Comparison of ENCODE assay signal across 2 cellular contexts in the genomic region with DNA sequence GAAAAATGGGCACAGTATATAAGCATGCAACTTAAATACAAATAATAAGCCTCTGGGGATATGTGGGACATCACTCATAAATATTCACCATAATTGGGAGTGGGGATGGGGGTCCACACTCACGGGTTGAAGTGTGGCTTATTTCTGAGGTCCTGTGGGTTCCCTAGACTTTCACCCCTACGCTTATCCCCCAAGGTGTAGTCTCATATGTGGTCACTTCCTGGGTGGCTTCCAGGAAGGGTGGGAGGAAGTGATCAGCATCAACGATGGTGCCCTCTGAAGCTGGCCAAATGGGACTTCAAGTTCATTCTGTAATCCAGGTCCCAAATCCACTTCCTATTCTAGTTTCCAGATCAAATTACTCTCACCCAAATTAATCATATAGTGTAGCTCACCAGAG.
TF ChIP-seq lines count a peak whose summit lies in the region.

No MANE protein-coding gene starts in this region.

TF ChIP-seq in HepG2, 621 proteins besides CTCF, POLR2A, EP300 and RAD21:
- TF ChIP-seq, protein P1, sequence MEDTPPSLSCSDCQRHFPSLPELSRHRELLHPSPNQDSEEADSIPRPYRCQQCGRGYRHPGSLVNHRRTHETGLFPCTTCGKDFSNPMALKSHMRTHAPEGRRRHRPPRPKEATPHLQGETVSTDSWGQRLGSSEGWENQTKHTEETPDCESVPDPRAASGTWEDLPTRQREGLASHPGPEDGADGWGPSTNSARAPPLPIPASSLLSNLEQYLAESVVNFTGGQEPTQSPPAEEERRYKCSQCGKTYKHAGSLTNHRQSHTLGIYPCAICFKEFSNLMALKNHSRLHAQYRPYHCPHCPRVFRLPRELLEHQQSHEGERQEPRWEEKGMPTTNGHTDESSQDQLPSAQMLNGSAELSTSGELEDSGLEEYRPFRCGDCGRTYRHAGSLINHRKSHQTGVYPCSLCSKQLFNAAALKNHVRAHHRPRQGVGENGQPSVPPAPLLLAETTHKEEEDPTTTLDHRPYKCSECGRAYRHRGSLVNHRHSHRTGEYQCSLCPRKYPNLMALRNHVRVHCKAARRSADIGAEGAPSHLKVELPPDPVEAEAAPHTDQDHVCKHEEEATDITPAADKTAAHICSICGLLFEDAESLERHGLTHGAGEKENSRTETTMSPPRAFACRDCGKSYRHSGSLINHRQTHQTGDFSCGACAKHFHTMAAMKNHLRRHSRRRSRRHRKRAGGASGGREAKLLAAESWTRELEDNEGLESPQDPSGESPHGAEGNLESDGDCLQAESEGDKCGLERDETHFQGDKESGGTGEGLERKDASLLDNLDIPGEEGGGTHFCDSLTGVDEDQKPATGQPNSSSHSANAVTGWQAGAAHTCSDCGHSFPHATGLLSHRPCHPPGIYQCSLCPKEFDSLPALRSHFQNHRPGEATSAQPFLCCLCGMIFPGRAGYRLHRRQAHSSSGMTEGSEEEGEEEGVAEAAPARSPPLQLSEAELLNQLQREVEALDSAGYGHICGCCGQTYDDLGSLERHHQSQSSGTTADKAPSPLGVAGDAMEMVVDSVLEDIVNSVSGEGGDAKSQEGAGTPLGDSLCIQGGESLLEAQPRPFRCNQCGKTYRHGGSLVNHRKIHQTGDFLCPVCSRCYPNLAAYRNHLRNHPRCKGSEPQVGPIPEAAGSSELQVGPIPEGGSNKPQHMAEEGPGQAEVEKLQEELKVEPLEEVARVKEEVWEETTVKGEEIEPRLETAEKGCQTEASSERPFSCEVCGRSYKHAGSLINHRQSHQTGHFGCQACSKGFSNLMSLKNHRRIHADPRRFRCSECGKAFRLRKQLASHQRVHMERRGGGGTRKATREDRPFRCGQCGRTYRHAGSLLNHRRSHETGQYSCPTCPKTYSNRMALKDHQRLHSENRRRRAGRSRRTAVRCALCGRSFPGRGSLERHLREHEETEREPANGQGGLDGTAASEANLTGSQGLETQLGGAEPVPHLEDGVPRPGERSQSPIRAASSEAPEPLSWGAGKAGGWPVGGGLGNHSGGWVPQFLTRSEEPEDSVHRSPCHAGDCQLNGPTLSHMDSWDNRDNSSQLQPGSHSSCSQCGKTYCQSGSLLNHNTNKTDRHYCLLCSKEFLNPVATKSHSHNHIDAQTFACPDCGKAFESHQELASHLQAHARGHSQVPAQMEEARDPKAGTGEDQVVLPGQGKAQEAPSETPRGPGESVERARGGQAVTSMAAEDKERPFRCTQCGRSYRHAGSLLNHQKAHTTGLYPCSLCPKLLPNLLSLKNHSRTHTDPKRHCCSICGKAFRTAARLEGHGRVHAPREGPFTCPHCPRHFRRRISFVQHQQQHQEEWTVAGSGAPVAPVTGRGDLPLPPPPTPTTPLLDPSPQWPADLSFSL (CRISPR knock-in tag; IDR thresholded peaks at IDR 0.05): no peak
- peak; percentile 65 for TF ChIP-seq POLR2G (IDR thresholded peaks at IDR 0.05; ENCODE audit: low read depth, low read length)
- TF ChIP-seq HNRNPLL (IDR thresholded peaks at IDR 0.05; ENCODE audit: low read depth, low read length, poor library complexity, severe bottlenecking): no peak
- TF ChIP-seq KDM2A (CRISPR knock-in tag; IDR thresholded peaks at IDR 0.05; ENCODE audit: borderline replicate concordance, low read depth): peak; percentile 39; the same call in 1 of the 2 replicates
- TF ChIP-seq, protein P2, sequence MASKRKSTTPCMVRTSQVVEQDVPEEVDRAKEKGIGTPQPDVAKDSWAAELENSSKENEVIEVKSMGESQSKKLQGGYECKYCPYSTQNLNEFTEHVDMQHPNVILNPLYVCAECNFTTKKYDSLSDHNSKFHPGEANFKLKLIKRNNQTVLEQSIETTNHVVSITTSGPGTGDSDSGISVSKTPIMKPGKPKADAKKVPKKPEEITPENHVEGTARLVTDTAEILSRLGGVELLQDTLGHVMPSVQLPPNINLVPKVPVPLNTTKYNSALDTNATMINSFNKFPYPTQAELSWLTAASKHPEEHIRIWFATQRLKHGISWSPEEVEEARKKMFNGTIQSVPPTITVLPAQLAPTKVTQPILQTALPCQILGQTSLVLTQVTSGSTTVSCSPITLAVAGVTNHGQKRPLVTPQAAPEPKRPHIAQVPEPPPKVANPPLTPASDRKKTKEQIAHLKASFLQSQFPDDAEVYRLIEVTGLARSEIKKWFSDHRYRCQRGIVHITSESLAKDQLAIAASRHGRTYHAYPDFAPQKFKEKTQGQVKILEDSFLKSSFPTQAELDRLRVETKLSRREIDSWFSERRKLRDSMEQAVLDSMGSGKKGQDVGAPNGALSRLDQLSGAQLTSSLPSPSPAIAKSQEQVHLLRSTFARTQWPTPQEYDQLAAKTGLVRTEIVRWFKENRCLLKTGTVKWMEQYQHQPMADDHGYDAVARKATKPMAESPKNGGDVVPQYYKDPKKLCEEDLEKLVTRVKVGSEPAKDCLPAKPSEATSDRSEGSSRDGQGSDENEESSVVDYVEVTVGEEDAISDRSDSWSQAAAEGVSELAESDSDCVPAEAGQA (IDR thresholded peaks at IDR 0.05; ENCODE audit: low read depth): no peak
- TF ChIP-seq, protein P2 (CRISPR knock-in tag; IDR thresholded peaks at IDR 0.05; ENCODE audit: borderline replicate concordance): no peak
- TF ChIP-seq MAFF (IDR thresholded peaks at IDR 0.05; ENCODE audit: low read depth, low read length): no peak
- TF ChIP-seq SIN3A (IDR thresholded peaks at IDR 0.05; ENCODE audit: borderline replicate concordance, low read depth, low read length): 0 out of 2 replicates have a peak, but pooled peaks have one; percentile 37
- TF ChIP-seq RBM22 (optimal IDR thresholded peaks at IDR 0.05; ENCODE audit: low read length): peak; percentile 63
- peak; percentile 36 for TF ChIP-seq MED8 (CRISPR knock-in tag; IDR thresholded peaks at IDR 0.05; ENCODE audit: insufficient replicate concordance)
- no peak for TF ChIP-seq ZNF30 (CRISPR knock-in tag; IDR thresholded peaks at IDR 0.05)

TF ChIP-seq in K562, 482 proteins besides CTCF, POLR2A, EP300 and RAD21 (continues in another document):
- TF ChIP-seq SRSF1 (IDR thresholded peaks at IDR 0.05; ENCODE audit: low read depth, low read length) (no peak), BRF1 (IDR thresholded peaks at IDR 0.05; ENCODE audit: borderline replicate concordance, extremely low read depth, insufficient read length) (no peak), C11orf30 (IDR thresholded peaks at IDR 0.05; ENCODE audit: low read depth) (no peak), ATF1 (CRISPR knock-in tag; IDR thresholded peaks at IDR 0.05) (no peak), ATF1 (tag; IDR thresholded peaks at IDR 0.05) (no peak), CREBBP (IDR thresholded peaks at IDR 0.05; ENCODE audit: low read depth, low read length) (no peak), TBL1XR1 (IDR thresholded peaks at IDR 0.05; ENCODE audit: low read length in 2 of 2) (no peak), MNT (conservative IDR thresholded peaks at IDR 0.05) (no peak)
- TF ChIP-seq, protein P3, sequence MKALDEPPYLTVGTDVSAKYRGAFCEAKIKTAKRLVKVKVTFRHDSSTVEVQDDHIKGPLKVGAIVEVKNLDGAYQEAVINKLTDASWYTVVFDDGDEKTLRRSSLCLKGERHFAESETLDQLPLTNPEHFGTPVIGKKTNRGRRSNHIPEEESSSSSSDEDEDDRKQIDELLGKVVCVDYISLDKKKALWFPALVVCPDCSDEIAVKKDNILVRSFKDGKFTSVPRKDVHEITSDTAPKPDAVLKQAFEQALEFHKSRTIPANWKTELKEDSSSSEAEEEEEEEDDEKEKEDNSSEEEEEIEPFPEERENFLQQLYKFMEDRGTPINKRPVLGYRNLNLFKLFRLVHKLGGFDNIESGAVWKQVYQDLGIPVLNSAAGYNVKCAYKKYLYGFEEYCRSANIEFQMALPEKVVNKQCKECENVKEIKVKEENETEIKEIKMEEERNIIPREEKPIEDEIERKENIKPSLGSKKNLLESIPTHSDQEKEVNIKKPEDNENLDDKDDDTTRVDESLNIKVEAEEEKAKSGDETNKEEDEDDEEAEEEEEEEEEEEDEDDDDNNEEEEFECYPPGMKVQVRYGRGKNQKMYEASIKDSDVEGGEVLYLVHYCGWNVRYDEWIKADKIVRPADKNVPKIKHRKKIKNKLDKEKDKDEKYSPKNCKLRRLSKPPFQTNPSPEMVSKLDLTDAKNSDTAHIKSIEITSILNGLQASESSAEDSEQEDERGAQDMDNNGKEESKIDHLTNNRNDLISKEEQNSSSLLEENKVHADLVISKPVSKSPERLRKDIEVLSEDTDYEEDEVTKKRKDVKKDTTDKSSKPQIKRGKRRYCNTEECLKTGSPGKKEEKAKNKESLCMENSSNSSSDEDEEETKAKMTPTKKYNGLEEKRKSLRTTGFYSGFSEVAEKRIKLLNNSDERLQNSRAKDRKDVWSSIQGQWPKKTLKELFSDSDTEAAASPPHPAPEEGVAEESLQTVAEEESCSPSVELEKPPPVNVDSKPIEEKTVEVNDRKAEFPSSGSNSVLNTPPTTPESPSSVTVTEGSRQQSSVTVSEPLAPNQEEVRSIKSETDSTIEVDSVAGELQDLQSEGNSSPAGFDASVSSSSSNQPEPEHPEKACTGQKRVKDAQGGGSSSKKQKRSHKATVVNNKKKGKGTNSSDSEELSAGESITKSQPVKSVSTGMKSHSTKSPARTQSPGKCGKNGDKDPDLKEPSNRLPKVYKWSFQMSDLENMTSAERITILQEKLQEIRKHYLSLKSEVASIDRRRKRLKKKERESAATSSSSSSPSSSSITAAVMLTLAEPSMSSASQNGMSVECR (CRISPR knock-in tag; IDR thresholded peaks at IDR 0.05): no peak
- TF ChIP-seq, protein P4, sequence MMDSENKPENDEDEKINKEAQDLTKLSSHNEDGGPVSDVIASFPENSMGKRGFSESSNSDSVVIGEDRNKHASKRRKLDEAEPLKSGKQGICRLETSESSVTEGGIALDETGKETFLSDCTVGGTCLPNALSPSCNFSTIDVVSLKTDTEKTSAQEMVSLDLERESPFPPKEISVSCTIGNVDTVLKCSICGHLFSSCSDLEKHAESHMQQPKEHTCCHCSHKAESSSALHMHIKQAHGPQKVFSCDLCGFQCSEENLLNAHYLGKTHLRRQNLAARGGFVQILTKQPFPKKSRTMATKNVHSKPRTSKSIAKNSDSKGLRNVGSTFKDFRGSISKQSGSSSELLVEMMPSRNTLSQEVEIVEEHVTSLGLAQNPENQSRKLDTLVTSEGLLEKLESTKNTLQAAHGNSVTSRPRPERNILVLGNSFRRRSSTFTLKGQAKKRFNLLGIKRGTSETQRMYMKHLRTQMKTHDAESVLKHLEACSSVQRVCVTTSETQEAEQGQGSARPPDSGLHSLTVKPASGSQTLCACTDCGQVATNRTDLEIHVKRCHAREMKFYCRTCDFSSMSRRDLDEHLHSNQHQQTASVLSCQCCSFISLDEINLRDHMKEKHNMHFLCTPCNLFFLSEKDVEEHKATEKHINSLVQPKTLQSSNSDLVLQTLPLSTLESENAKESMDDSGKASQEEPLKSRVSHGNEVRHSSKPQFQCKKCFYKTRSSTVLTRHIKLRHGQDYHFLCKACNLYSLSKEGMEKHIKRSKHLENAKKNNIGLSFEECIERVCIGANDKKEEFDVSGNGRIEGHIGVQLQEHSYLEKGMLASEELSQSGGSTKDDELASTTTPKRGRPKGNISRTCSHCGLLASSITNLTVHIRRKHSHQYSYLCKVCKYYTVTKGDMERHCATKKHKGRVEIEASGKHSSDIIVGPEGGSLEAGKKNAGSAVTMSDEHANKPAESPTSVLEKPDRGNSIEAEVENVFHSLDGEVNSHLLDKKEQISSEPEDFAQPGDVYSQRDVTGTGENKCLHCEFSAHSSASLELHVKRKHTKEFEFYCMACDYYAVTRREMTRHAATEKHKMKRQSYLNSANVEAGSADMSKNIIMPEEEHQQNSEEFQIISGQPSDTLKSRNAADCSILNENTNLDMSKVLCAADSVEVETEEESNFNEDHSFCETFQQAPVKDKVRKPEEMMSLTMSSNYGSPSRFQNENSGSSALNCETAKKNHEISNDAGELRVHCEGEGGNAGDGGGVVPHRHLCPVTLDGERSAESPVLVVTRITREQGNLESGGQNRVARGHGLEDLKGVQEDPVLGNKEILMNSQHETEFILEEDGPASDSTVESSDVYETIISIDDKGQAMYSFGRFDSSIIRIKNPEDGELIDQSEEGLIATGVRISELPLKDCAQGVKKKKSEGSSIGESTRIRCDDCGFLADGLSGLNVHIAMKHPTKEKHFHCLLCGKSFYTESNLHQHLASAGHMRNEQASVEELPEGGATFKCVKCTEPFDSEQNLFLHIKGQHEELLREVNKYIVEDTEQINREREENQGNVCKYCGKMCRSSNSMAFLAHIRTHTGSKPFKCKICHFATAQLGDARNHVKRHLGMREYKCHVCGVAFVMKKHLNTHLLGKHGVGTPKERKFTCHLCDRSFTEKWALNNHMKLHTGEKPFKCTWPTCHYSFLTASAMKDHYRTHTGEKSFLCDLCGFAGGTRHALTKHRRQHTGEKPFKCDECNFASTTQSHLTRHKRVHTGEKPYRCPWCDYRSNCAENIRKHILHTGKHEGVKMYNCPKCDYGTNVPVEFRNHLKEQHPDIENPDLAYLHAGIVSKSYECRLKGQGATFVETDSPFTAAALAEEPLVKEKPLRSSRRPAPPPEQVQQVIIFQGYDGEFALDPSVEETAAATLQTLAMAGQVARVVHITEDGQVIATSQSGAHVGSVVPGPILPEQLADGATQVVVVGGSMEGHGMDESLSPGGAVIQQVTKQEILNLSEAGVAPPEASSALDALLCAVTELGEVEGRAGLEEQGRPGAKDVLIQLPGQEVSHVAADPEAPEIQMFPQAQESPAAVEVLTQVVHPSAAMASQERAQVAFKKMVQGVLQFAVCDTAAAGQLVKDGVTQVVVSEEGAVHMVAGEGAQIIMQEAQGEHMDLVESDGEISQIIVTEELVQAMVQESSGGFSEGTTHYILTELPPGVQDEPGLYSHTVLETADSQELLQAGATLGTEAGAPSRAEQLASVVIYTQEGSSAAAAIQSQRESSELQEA (IDR thresholded peaks at IDR 0.05; ENCODE audit: low read depth): no peak
